Comparison of ENCODE assay signal across 22 cellular contexts in the genomic region with DNA sequence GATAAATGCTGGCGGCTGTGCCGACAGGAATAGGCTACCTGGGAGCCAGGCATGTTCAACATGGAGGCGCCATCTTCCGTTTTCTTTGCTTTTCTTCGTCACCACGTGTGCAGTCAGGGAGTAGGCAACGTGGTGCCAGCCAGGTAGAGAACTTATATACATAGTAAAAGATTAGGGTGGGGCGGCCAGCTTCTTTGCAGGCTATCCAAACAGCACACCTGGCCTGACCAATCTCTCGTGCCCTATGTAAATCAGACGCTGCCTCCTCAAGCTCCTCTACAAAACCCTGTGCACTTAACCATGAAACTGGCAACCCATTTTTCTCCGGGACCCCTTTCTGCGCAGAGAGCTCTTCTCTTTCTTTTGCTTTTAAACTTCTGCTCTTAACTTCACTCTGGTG. TPM values are rescaled to one million over a fixed set of nuclear protein-coding genes. Genes with fewer than 3 reads are reported as not detected.
DNase-seq lines count a peak whose midpoint lies in the region; ATAC-seq, FAIRE-seq and TF ChIP-seq lines count a peak whose summit lies in the region.
"Had no signal": no experiment of that assay in that cellular context is flagged by ENCODE, and none has a peak within 500 bp of the region (broad histone marks: within the 10 kb centered on the region; RNA-seq: fewer than 3 reads in every experiment).

No MANE protein-coding gene starts in this region.

- H3K27ac ChIP-seq in A549 (no peak overlapping the region), HUES6 (ENCODE audit: low read depth, low read length) (peak overlapping the region; percentile 93), lower lobe of right lung (no peak overlapping the region), small intestine (ENCODE audit: low read depth in 1 of 2, low read length in 1 of 2) (no peak overlapping the region)
- H3K27ac ChIP-seq: cardiac muscle cell had no signal

- ATAC-seq in A549 (no peak; a peak in 1 of 6 replicates), lower lobe of right lung (peak in 1 of 2 donors; percentile 23), HG02763 (IDR thresholded peaks at IDR 0.05; ENCODE audit: unreplicated experiment) (no peak)
- no peak for ATAC-seq in stimulated activated naive CD8-positive, alpha-beta T cell treated with anti-CD3 and anti-CD28 coated beads, Interleukin-15, Interleukin-2, amounts not matched to agents 100 U/mL and 50 U/mL, for 24 hours
- ATAC-seq: activated CD4-positive, CD25-positive, alpha-beta regulatory T cell treated with anti-CD3 and anti-CD28 coated beads, Interleukin-2, amount 50 U/mL, for 24 hours had no signal

- H3K4me1 ChIP-seq in A549 (no peaks in the 10 kb centered on the region), HUES6 (ENCODE audit: control insufficient read depth, insufficient read depth, low read length) (peaks cover 42% of the 10 kb centered on the region), lower lobe of right lung (no peaks in the 10 kb centered on the region), small intestine (ENCODE audit: control insufficient read depth in 2 of 2, insufficient read depth in 1 of 2, low read depth in 1 of 2, low read length in 1 of 2) (no peaks in the 10 kb centered on the region)

- DNase-seq in A549 (ENCODE audit: low read depth in 1 of 2, low spot score in 1 of 2) (no peak), bronchial epithelial cell (ENCODE audit: low read depth) (peak; percentile 73), lower lobe of right lung (peak; percentile 42), small intestine (no peak)
- DNase-seq in stimulated activated naive CD8-positive, alpha-beta T cell treated with anti-CD3 and anti-CD28 coated beads, Interleukin-15, Interleukin-2, amounts not matched to agents 100 U/mL and 50 U/mL, for 24 hours: no peak
- DNase-seq in activated CD8-positive, alpha-beta memory T cell treated with anti-CD3 and anti-CD28 coated beads, Interleukin-2, amount 50 U/mL, for 48 hours: no peak
- DNase-seq: CD4-positive, alpha-beta memory T cell; head of caudate nucleus; NCI-H2107; nephron progenitor cell; Right ventricle myocardium superior; stimulated activated naive CD4-positive, alpha-beta T cell treated with Interleukin-2 at 50 U/mL for 16 hours had no signal

- TF ChIP-seq CTCF in A549 (IDR thresholded peaks at IDR 0.05) (no peak), bronchial epithelial cell (IDR thresholded peaks at IDR 0.05; ENCODE audit: insufficient read depth, low read length, severe bottlenecking) (peak; percentile 4), lower lobe of right lung (IDR thresholded peaks at IDR 0.05) (no peak)

- TF ChIP-seq POLR2A in A549 (IDR thresholded peaks at IDR 0.05; ENCODE audit: low read length): no peak

- H3K4me3 ChIP-seq in A549 (peak overlapping the region; percentile 25; the same call in 2 of the 3 replicates), HUES6 (ENCODE audit: low read depth, low read length) (peak overlapping the region; percentile 52), bronchial epithelial cell (ENCODE audit: low read depth, low read length) (peak overlapping the region; percentile 25), lower lobe of right lung (no peak overlapping the region), small intestine (ENCODE audit: low read depth in 1 of 2, low read length in 2 of 2) (no peak overlapping the region)
- H3K4me3 ChIP-seq: cardiac muscle cell had no signal

- peaks cover 11% of the 10 kb centered on the region; the same call in 1 of the 2 replicates for H3K36me3 ChIP-seq in HUES6 (ENCODE audit: control insufficient read depth, insufficient read depth, low read length)
- no peaks in the 10 kb centered on the region for H3K36me3 ChIP-seq in bronchial epithelial cell (ENCODE audit: control insufficient read depth, insufficient read depth, low read length)
- no peaks in the 10 kb centered on the region for H3K36me3 ChIP-seq in lower lobe of right lung
- H3K36me3 ChIP-seq in small intestine (ENCODE audit: control insufficient read depth in 2 of 2, insufficient read depth in 2 of 2, low read length in 2 of 2): no peaks in the 10 kb centered on the region
- H3K36me3 ChIP-seq: cardiac muscle cell had no signal

- intact Hi-C loops in lower lobe of right lung (cut with DNase I): no loop called here

- WGBS in A549 (ENCODE audit: missing lambda C conversion rate): 19% methylated on average over 12 of the region's 12 CpGs
- 46 to 70% (median 60%) methylated on average over 12 of the region's 12 CpGs for WGBS in small intestine, 3 donors

- no peak for TF ChIP-seq EP300 in A549 (IDR thresholded peaks at IDR 0.05)

- H3K27me3 ChIP-seq in HUES6 (ENCODE audit: control insufficient read depth, insufficient read depth, low read length) (no peaks in the 10 kb centered on the region), bronchial epithelial cell (ENCODE audit: control insufficient read depth, insufficient read depth, low read length) (no peaks in the 10 kb centered on the region), lower lobe of right lung (ENCODE audit: low read depth) (peaks cover 5% of the 10 kb centered on the region), small intestine (ENCODE audit: control insufficient read depth in 2 of 2, insufficient read depth in 2 of 2, low read length in 2 of 2) (no peaks in the 10 kb centered on the region)
- H3K27me3 ChIP-seq: cardiac muscle cell had no signal

- no peak for TF ChIP-seq RAD21 in A549 (conservative IDR thresholded peaks at IDR 0.05 in 1 of 2, IDR thresholded peaks at IDR 0.05 in 1 of 2)

- peak overlapping the region; percentile 82 for H3K9ac ChIP-seq in HUES6 (ENCODE audit: low read length)

- H3K4me2 ChIP-seq in A549: peak overlapping the region; percentile 51

- CTCF ChIA-PET in A549 (lab: Yijun Ruan, JAX): interaction anchor here (1.4 to 2.6 kb wide), 3 partner anchors 9 to 286 kb away, joined by 3 to 27 read pairs (median 3); no protein-coding TSS in a partner anchor

- POLR2A ChIA-PET in A549 (lab: Yijun Ruan, JAX): no interaction called here

- H3K9me3 ChIP-seq in A549 (no peaks in the 10 kb centered on the region), HUES6 (ENCODE audit: control insufficient read depth, insufficient read depth, low read depth, low read length) (no peaks in the 10 kb centered on the region), lower lobe of right lung (no peaks in the 10 kb centered on the region), small intestine (ENCODE audit: control insufficient read depth, low read depth) (no peaks in the 10 kb centered on the region)

- FAIRE-seq in A549 (lab: Jason Lieb, UNC) (no peak), bronchial epithelial cell (lab: Jason Lieb, UNC) (no peak), small intestine (lab: Jason Lieb, UNC) (no peak)
- FAIRE-seq: urothelium cell line had no signal

TF ChIP-seq in A549, 52 proteins besides CTCF, POLR2A, EP300 and RAD21 (continues in another document):
- no peak for TF ChIP-seq EHF (CRISPR knock-in tag; IDR thresholded peaks at IDR 0.05)
- TF ChIP-seq ZSCAN20 (CRISPR knock-in tag; IDR thresholded peaks at IDR 0.05): no peak
- TF ChIP-seq POLR2AphosphoS2 (conservative IDR thresholded peaks at IDR 0.05; ENCODE audit: low read length): no peak
- TF ChIP-seq GATA3 (IDR thresholded peaks at IDR 0.05; ENCODE audit: borderline replicate concordance): no peak
- TF ChIP-seq CEBPB (IDR thresholded peaks at IDR 0.05): no peak
- TF ChIP-seq RCOR1 (IDR thresholded peaks at IDR 0.05; ENCODE audit: low read depth, low read length): no peak
- no peak for TF ChIP-seq HOXA7 (CRISPR knock-in tag; IDR thresholded peaks at IDR 0.05)
- no peak for TF ChIP-seq NPAS2 (CRISPR knock-in tag; IDR thresholded peaks at IDR 0.05; ENCODE audit: borderline replicate concordance)
- no peak for TF ChIP-seq SREBF2 (IDR thresholded peaks at IDR 0.05)
- TF ChIP-seq TFCP2L1 (CRISPR knock-in tag; IDR thresholded peaks at IDR 0.05): no peak
- no peak for TF ChIP-seq PHF8 (IDR thresholded peaks at IDR 0.05; ENCODE audit: borderline replicate concordance, low read depth)
- TF ChIP-seq RARB (CRISPR knock-in tag; IDR thresholded peaks at IDR 0.05): no peak
- no peak for TF ChIP-seq CBX2 (IDR thresholded peaks at IDR 0.05; ENCODE audit: borderline replicate concordance, low read depth)

RNA-seq across cellular contexts. Expression of a gene that starts 28.6 kb away (rescaled TPM):
- polyA plus RNA-seq in A549 (2011; rRNA removed) (not detected in 2 replicates), A549 (2017; fragmentation: RNase III; extraction: RNeasy Plus Mini Kit Qiagen cat#74134 plus additional on column Dnase treatment) (not detected in 3 replicates), small intestine (not detected)
- not detected in 2 replicates for polyA plus RNA-seq in A549 (2012; cell fraction: cytosol; rRNA removed)
- not detected in 2 replicates for polyA plus RNA-seq in A549 (2012; cell fraction: nucleus; rRNA removed)
- polyA minus RNA-seq in A549 (2011; rRNA and poly(A)+ RNA removed): not detected in 2 replicates
- total RNA-seq in bronchial epithelial cell (not detected in 2 replicates), lower lobe of right lung (not detected)
- total RNA-seq: activated T-helper 2 cell treated with anti-CD3 and anti-CD28 coated beads, Interferon-gamma antibody, Interleukin-2, Interleukin-4, amounts not matched to agents 10 μg/mL and 5 μg/mL and 100 μg/mL, durations not matched to agents 14 hours and 24 hours and 36 hours; cardiac muscle cell; CD4-positive, alpha-beta memory T cell; kidney epithelial cell; Right ventricle myocardium superior; T-helper 2 cell treated with Interferon-gamma antibody and Interleukin-4, amounts not matched to agents 100 ng/mL and 5 ng/mL, for 36 hours had no signal
- polyA plus RNA-seq: adipose tissue; AG04450; cardiac muscle cell; CD4-positive, alpha-beta memory T cell had no signal

RNA-seq across cellular contexts. Expression of a gene that starts 42.8 kb away (rescaled TPM):
- polyA plus RNA-seq in A549 (2011; rRNA removed): not detected in 2 replicates
- polyA plus RNA-seq in A549 (2012; cell fraction: cytosol; rRNA removed): not detected in 2 replicates
- polyA plus RNA-seq in A549 (2012; cell fraction: nucleus; rRNA removed): not detected in 2 replicates
- not detected in 3 replicates for polyA plus RNA-seq in A549 (2017; fragmentation: RNase III; extraction: RNeasy Plus Mini Kit Qiagen cat#74134 plus additional on column Dnase treatment)
- polyA minus RNA-seq in A549 (2011; rRNA and poly(A)+ RNA removed): not detected in 2 replicates
- total RNA-seq in bronchial epithelial cell: not detected in 2 replicates
- total RNA-seq in lower lobe of right lung: not detected
- not detected for polyA plus RNA-seq in small intestine
- total RNA-seq: activated T-helper 2 cell treated with anti-CD3 and anti-CD28 coated beads, Interferon-gamma antibody, Interleukin-2, Interleukin-4, amounts not matched to agents 10 μg/mL and 5 μg/mL and 100 μg/mL, durations not matched to agents 14 hours and 24 hours and 36 hours; cardiac muscle cell; CD4-positive, alpha-beta memory T cell; kidney epithelial cell; Right ventricle myocardium superior; T-helper 2 cell treated with Interferon-gamma antibody and Interleukin-4, amounts not matched to agents 100 ng/mL and 5 ng/mL, for 36 hours had no signal
- polyA plus RNA-seq: adipose tissue; AG04450; cardiac muscle cell; CD4-positive, alpha-beta memory T cell had no signal

Comparison
In these comparisons a context has a peak if more than half of its experiments do, and no peak if none do; other contexts are left out.
1. DNase-seq: peak in bronchial epithelial cell (single experiment) and lower lobe of right lung (single experiment); none in A549 (0 of 2), stimulated activated naive CD8-positive, alpha-beta T cell treated with anti-CD3 and anti-CD28 coated beads, Interleukin-15, Interleukin-2, amounts not matched to agents 100 U/mL and 50 U/mL, for 24 hours (single experiment), activated CD8-positive, alpha-beta memory T cell treated with anti-CD3 and anti-CD28 coated beads, Interleukin-2, amount 50 U/mL, for 48 hours (single experiment) and small intestine (single experiment).
2. H3K4me3 ChIP-seq: peak in A549 (single experiment), HUES6 (single experiment) and bronchial epithelial cell (single experiment); none in lower lobe of right lung (single experiment) and small intestine (0 of 2).